In the genomic region with DNA sequence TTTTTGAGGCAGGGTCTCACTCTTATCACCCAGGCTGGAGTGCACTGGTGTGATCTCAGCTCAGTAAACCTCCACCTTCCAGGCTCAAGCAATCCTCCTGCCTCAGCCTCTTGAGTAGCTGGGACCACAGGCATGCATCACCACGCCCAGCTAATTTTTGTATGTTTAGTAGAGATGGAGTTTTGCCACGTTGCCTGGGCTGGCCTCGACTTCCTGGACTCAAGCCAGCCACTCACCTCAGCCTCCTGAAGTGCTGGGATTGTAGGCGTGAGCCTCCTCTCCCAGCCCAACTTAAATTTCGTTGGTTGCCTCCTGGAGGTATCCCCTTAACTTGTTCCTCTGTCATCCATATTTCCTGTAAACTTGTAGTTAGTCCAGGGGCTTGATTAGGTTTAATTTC, we compare ENCODE assay signal across 17 cellular contexts.
DNase-seq lines count a peak whose midpoint lies in the region; ATAC-seq and TF ChIP-seq lines count a peak whose summit lies in the region.
"Had no signal": no experiment of that assay in that cellular context is flagged by ENCODE, and none has a peak within 500 bp of the region (broad histone marks: within the 10 kb centered on the region; RNA-seq: fewer than 3 reads in every experiment).

No MANE protein-coding gene starts in this region.

- DNase-seq in stimulated activated naive CD8-positive, alpha-beta T cell treated with anti-CD3 and anti-CD28 coated beads, Interleukin-15, Interleukin-2, amounts not matched to agents 100 U/mL and 50 U/mL, for 24 hours, result no peak
- DNase-seq in NCI-H2029 treated with DMSO at 0.1 percent for 48 hours (lab: John Stamatoyannopoulos, UW) (peak; percentile 12), fibroblast of mammary gland (ENCODE audit: low read depth) (peak; percentile 14), NCI-H1092 treated with DMSO at 0.1 percent for 48 hours (lab: John Stamatoyannopoulos, UW) (no peak)
- DNase-seq in effector CD4-positive, alpha-beta T cell, result no peak
- DNase-seq: activated CD4-positive, alpha-beta T cell treated with anti-CD3 and anti-CD28 coated beads, Interleukin-2, amount 50 U/mL, for 48 hours; activated gamma-delta T cell; effector memory CD4-positive, alpha-beta T cell; foreskin melanocyte; immature natural killer cell; MV-4-11; NCI-H2227 treated with DMSO at 0.1 percent for 48 hours; SK-N-SH had no signal

- H3K4me3 Mint-ChIP-seq in stimulated activated naive CD8-positive, alpha-beta T cell treated with anti-CD3 and anti-CD28 coated beads, Interleukin-15, Interleukin-2, amounts not matched to agents 100 ng/mL and 50 ng/mL, for 24 hours, result no peak overlapping the region
- H3K4me3 Mint-ChIP-seq: B cell, immature natural killer cell had no signal

- no peak overlapping the region for H3K4me3 ChIP-seq in fibroblast of mammary gland (ENCODE audit: control insufficient read depth, low read depth, low read length)

- peaks cover 76% of the 10 kb centered on the region for H3K36me3 Mint-ChIP-seq in stimulated activated naive CD8-positive, alpha-beta T cell treated with anti-CD3 and anti-CD28 coated beads, Interleukin-15, Interleukin-2, amounts not matched to agents 100 ng/mL and 50 ng/mL, for 24 hours (ENCODE audit: low read depth)

- no peaks in the 10 kb centered on the region for H3K27me3 Mint-ChIP-seq in stimulated activated naive CD8-positive, alpha-beta T cell treated with anti-CD3 and anti-CD28 coated beads, Interleukin-15, Interleukin-2, amounts not matched to agents 100 ng/mL and 50 ng/mL, for 24 hours
- H3K27me3 Mint-ChIP-seq: B cell had no signal

- no peaks in the 10 kb centered on the region for H3K9me3 Mint-ChIP-seq in stimulated activated naive CD8-positive, alpha-beta T cell treated with anti-CD3 and anti-CD28 coated beads, Interleukin-15, Interleukin-2, amounts not matched to agents 100 ng/mL and 50 ng/mL, for 24 hours
- H3K9me3 Mint-ChIP-seq: immature natural killer cell had no signal

- H3K4me1 Mint-ChIP-seq in stimulated activated naive CD8-positive, alpha-beta T cell treated with anti-CD3 and anti-CD28 coated beads, Interleukin-15, Interleukin-2, amounts not matched to agents 100 ng/mL and 50 ng/mL, for 24 hours (ENCODE audit: low read depth), result no peaks in the 10 kb centered on the region
- H3K4me1 Mint-ChIP-seq: B cell had no signal

- H3K27ac Mint-ChIP-seq in stimulated activated naive CD8-positive, alpha-beta T cell treated with anti-CD3 and anti-CD28 coated beads, Interleukin-15, Interleukin-2, amounts not matched to agents 100 ng/mL and 50 ng/mL, for 24 hours, result peak overlapping the region; percentile 48
- H3K27ac Mint-ChIP-seq: B cell had no signal

- TF ChIP-seq CTCF in fibroblast of mammary gland (conservative IDR thresholded peaks at IDR 0.05; ENCODE audit: control insufficient read depth, insufficient read depth, low read depth, low read length), result no peak

- ATAC-seq in stimulated activated naive CD8-positive, alpha-beta T cell treated with anti-CD3 and anti-CD28 coated beads, Interleukin-15, Interleukin-2, amounts not matched to agents 100 U/mL and 50 U/mL, for 24 hours, result no peak
- ATAC-seq in SK-N-SH treated with all-trans-retinoic acid at 6 μM for 48 hours (no peak), HG03460 (IDR thresholded peaks at IDR 0.05; ENCODE audit: unreplicated experiment) (no peak)

TF ChIP-seq in SK-N-SH treated with all-trans-retinoic acid at 6 μM for 48 hours, 23 proteins besides CTCF, POLR2A, EP300 and RAD21:
- no peak for TF ChIP-seq TOX (CRISPR knock-in tag; IDR thresholded peaks at IDR 0.05; ENCODE audit: borderline replicate concordance)
- TF ChIP-seq PPARA (CRISPR knock-in tag; IDR thresholded peaks at IDR 0.05; ENCODE audit: borderline replicate concordance), result no peak
- TF ChIP-seq, protein P1, sequence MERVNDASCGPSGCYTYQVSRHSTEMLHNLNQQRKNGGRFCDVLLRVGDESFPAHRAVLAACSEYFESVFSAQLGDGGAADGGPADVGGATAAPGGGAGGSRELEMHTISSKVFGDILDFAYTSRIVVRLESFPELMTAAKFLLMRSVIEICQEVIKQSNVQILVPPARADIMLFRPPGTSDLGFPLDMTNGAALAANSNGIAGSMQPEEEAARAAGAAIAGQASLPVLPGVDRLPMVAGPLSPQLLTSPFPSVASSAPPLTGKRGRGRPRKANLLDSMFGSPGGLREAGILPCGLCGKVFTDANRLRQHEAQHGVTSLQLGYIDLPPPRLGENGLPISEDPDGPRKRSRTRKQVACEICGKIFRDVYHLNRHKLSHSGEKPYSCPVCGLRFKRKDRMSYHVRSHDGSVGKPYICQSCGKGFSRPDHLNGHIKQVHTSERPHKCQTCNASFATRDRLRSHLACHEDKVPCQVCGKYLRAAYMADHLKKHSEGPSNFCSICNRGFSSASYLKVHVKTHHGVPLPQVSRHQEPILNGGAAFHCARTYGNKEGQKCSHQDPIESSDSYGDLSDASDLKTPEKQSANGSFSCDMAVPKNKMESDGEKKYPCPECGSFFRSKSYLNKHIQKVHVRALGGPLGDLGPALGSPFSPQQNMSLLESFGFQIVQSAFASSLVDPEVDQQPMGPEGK (CRISPR knock-in tag; IDR thresholded peaks at IDR 0.05; ENCODE audit: borderline replicate concordance), result no peak
- no peak for TF ChIP-seq ZNF70 (CRISPR knock-in tag; IDR thresholded peaks at IDR 0.05)
- TF ChIP-seq BACH2 (CRISPR knock-in tag; IDR thresholded peaks at IDR 0.05; ENCODE audit: borderline replicate concordance), result no peak
- no peak for TF ChIP-seq ZNF565 (CRISPR knock-in tag; conservative IDR thresholded peaks at IDR 0.05; ENCODE audit: low read depth)
- no peak for TF ChIP-seq CSDC2 (CRISPR knock-in tag; IDR thresholded peaks at IDR 0.05)
- TF ChIP-seq ZFP3 (CRISPR knock-in tag; IDR thresholded peaks at IDR 0.05), result no peak
- no peak for TF ChIP-seq ZFP30 (CRISPR knock-in tag; IDR thresholded peaks at IDR 0.05)
- no peak for TF ChIP-seq OSR1 (CRISPR knock-in tag; IDR thresholded peaks at IDR 0.05)

Comparison
In these comparisons a context has a peak if more than half of its experiments do, and no peak if none do; other contexts are left out.
1. DNase-seq: peak in NCI-H2029 treated with DMSO at 0.1 percent for 48 hours (single experiment) and fibroblast of mammary gland (single experiment); none in stimulated activated naive CD8-positive, alpha-beta T cell treated with anti-CD3 and anti-CD28 coated beads, Interleukin-15, Interleukin-2, amounts not matched to agents 100 U/mL and 50 U/mL, for 24 hours (single experiment), effector CD4-positive, alpha-beta T cell (single experiment) and NCI-H1092 treated with DMSO at 0.1 percent for 48 hours (single experiment).